Comparison of ENCODE assay signal across 8 cellular contexts in the genomic region with DNA sequence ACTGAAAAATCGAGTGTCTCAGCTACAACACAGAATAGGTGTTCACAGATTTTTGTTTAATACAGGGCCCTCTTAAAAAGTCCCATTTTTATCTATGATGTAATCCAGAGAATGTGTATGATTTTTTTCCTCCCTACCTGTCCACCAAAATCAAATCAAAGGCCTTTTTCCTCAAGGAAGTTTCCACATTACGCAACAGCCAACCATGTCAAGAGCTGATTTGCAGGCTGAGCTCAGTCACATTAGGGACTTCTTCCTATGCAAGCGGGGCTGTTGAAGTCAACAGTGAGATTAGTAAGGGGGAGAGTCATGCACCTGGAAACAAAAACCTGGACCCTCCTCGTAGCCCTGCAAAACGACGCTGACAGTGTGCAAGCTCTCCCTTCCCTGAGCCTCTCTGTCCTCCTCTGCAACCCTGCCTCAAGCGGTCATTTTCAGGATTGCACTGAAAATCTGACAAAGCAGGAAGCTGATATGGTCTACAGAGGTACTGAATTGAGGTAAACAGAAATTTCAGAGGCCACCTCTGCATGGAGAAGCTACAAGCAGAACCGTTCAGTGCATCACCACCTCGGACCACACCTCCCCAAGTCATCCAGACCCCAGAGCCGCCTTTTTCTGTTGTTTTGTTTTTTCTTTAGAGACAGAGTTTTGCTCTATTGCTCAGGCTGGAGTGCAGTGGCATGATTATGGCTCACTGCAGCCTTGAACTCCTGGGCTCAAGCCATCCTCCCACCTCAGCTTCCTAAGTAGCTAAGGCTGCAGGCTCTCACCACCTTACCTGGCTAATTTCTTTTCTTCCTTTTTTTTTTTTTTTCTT. TPM values are rescaled to one million over a fixed set of nuclear protein-coding genes. Genes with fewer than 3 reads are reported as not detected.
DNase-seq lines count a peak whose midpoint lies in the region; ATAC-seq and TF ChIP-seq lines count a peak whose summit lies in the region.

No MANE protein-coding gene starts in this region.

- H3K4me3 ChIP-seq in OCI-LY1 (ENCODE audit: low read depth, low read length, poor library complexity, severe bottlenecking), result no peak overlapping the region
- no peak overlapping the region for H3K4me3 ChIP-seq in fibroblast of mammary gland (ENCODE audit: control insufficient read depth, low read depth, low read length)

- H3K4me1 ChIP-seq in OCI-LY1 (ENCODE audit: insufficient read depth, low read length, severe bottlenecking), result peaks cover 9% of the 10 kb centered on the region

- H3K79me2 ChIP-seq in OCI-LY1 (ENCODE audit: insufficient read depth, low read length), result no peaks in the 10 kb centered on the region

- no peak overlapping the region for H3K27ac ChIP-seq in OCI-LY1 (ENCODE audit: low read depth, low read length, poor library complexity, severe bottlenecking)

- H2AFZ ChIP-seq in OCI-LY1 (ENCODE audit: low read length), result no peak overlapping the region

- DNase-seq in DMS53 treated with DMSO at 0.1 percent for 48 hours (lab: John Stamatoyannopoulos, UW; ENCODE audit: unreplicated experiment) (peak; percentile 83), GM20000 (ENCODE audit: low spot score) (peak; percentile 66), activated T-cell treated with anti-CD3 and anti-CD28 coated beads for 48 hours (ENCODE audit: low read depth) (peak; percentile 62), fibroblast of mammary gland (ENCODE audit: low read depth) (peak; percentile 35), pons (ENCODE audit: low spot score) (peak; percentile 61), mesenteric fat pad (ENCODE audit: low spot score) (no peak)

- H3K27me3 ChIP-seq in OCI-LY1 (ENCODE audit: insufficient read depth, low read length), result peaks cover 4% of the 10 kb centered on the region

- no peaks in the 10 kb centered on the region for H3K9me2 ChIP-seq in OCI-LY1 (ENCODE audit: low read depth, low read length)

- TF ChIP-seq CTCF in GM20000 (IDR thresholded peaks at IDR 0.05; ENCODE audit: extremely low read depth, missing control alignments) (peak; percentile 78), OCI-LY1 (IDR thresholded peaks at IDR 0.05; ENCODE audit: low read length) (peak; percentile 70), fibroblast of mammary gland (conservative IDR thresholded peaks at IDR 0.05; ENCODE audit: control insufficient read depth, insufficient read depth, low read depth, low read length) (peak; percentile 78)

- H3K9me3 ChIP-seq in OCI-LY1 (ENCODE audit: low read length), result peaks cover 5% of the 10 kb centered on the region; the same call in 1 of the 2 replicates

- H3K36me3 ChIP-seq in OCI-LY1 (ENCODE audit: insufficient read depth, low read length), result no peaks in the 10 kb centered on the region

- no peaks in the 10 kb centered on the region for H3F3A ChIP-seq in OCI-LY1 (ENCODE audit: insufficient read depth, low read length)

- ATAC-seq in HG03520 (IDR thresholded peaks at IDR 0.05; ENCODE audit: unreplicated experiment), result peak; percentile 98

- H4K20me1 ChIP-seq in OCI-LY1 (ENCODE audit: insufficient read depth, low read length), result no peaks in the 10 kb centered on the region

- no peak overlapping the region for H3K4me2 ChIP-seq in OCI-LY1 (ENCODE audit: low read length)

- no peak overlapping the region for H3K9ac ChIP-seq in OCI-LY1 (ENCODE audit: low read length)

RNA-seq across cellular contexts. Expression of gene SFXN1, which starts 13.7 kb away (rescaled TPM):
- 21.3 TPM for total RNA-seq in mesenteric fat pad

RNA-seq across cellular contexts. Expression of gene DRD1, which starts 20.6 kb away (rescaled TPM):
- total RNA-seq in mesenteric fat pad, result 1.1 TPM
